ENCODE assay signal across 2 cellular contexts in genomic region chr20:17822540-17823155, GRCh38.
TF ChIP-seq lines count a peak whose summit lies in the region.

No MANE protein-coding gene starts in this region.

TF ChIP-seq in GM23338, 12 proteins besides CTCF, POLR2A, EP300 and RAD21:
- TF ChIP-seq CREB1 (CRISPR knock-in tag; IDR thresholded peaks at IDR 0.05; ENCODE audit: low read depth) (no peak), EZH2phosphoT487 (IDR thresholded peaks at IDR 0.05; ENCODE audit: unreplicated experiment) (no peak), NANOG (IDR thresholded peaks at IDR 0.05; ENCODE audit: borderline replicate concordance) (no peak), STAT1 (IDR thresholded peaks at IDR 0.05; ENCODE audit: unreplicated experiment) (no peak)
- TF ChIP-seq, protein P1, sequence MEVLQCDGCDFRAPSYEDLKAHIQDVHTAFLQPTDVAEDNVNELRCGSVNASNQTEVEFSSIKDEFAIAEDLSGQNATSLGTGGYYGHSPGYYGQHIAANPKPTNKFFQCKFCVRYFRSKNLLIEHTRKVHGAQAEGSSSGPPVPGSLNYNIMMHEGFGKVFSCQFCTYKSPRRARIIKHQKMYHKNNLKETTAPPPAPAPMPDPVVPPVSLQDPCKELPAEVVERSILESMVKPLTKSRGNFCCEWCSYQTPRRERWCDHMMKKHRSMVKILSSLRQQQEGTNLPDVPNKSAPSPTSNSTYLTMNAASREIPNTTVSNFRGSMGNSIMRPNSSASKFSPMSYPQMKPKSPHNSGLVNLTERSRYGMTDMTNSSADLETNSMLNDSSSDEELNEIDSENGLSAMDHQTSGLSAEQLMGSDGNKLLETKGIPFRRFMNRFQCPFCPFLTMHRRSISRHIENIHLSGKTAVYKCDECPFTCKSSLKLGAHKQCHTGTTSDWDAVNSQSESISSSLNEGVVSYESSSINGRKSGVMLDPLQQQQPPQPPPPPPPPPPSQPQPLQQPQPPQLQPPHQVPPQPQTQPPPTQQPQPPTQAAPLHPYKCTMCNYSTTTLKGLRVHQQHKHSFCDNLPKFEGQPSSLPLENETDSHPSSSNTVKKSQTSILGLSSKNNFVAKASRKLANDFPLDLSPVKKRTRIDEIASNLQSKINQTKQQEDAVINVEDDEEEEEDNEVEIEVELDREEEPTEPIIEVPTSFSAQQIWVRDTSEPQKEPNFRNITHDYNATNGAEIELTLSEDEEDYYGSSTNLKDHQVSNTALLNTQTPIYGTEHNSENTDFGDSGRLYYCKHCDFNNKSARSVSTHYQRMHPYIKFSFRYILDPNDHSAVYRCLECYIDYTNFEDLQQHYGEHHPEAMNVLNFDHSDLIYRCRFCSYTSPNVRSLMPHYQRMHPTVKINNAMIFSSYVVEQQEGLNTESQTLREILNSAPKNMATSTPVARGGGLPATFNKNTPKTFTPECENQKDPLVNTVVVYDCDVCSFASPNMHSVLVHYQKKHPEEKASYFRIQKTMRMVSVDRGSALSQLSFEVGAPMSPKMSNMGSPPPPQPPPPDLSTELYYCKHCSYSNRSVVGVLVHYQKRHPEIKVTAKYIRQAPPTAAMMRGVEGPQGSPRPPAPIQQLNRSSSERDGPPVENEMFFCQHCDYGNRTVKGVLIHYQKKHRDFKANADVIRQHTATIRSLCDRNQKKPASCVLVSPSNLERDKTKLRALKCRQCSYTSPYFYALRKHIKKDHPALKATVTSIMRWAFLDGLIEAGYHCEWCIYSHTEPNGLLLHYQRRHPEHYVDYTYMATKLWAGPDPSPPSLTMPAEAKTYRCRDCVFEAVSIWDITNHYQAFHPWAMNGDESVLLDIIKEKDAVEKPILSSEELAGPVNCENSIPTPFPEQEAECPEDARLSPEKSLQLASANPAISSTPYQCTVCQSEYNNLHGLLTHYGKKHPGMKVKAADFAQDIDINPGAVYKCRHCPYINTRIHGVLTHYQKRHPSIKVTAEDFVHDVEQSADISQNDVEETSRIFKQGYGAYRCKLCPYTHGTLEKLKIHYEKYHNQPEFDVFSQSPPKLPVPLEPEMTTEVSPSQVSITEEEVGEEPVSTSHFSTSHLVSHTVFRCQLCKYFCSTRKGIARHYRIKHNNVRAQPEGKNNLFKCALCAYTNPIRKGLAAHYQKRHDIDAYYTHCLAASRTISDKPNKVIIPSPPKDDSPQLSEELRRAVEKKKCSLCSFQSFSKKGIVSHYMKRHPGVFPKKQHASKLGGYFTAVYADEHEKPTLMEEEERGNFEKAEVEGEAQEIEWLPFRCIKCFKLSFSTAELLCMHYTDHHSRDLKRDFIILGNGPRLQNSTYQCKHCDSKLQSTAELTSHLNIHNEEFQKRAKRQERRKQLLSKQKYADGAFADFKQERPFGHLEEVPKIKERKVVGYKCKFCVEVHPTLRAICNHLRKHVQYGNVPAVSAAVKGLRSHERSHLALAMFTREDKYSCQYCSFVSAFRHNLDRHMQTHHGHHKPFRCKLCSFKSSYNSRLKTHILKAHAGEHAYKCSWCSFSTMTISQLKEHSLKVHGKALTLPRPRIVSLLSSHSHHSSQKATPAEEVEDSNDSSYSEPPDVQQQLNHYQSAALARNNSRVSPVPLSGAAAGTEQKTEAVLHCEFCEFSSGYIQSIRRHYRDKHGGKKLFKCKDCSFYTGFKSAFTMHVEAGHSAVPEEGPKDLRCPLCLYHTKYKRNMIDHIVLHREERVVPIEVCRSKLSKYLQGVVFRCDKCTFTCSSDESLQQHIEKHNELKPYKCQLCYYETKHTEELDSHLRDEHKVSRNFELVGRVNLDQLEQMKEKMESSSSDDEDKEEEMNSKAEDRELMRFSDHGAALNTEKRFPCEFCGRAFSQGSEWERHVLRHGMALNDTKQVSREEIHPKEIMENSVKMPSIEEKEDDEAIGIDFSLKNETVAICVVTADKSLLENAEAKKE (CRISPR knock-in tag; IDR thresholded peaks at IDR 0.05), result no peak
TF ChIP-seq in GM23338: peak in this region for 0.

TF ChIP-seq in H1, 55 proteins besides CTCF, POLR2A, EP300 and RAD21:
- no peak for TF ChIP-seq CBX5 (IDR thresholded peaks at IDR 0.05; ENCODE audit: low read depth, low read length)
- TF ChIP-seq NANOG (IDR thresholded peaks at IDR 0.05; ENCODE audit: insufficient read depth, low read depth, low read length, poor library complexity, severe bottlenecking), result no peak
- no peak for TF ChIP-seq SIRT6 (IDR thresholded peaks at IDR 0.05; ENCODE audit: low read length)
- TF ChIP-seq JUN (IDR thresholded peaks at IDR 0.05; ENCODE audit: low read depth, low read length), result no peak
- TF ChIP-seq CEBPB (IDR thresholded peaks at IDR 0.05; ENCODE audit: low read depth, low read length), result no peak
- TF ChIP-seq SP2 (IDR thresholded peaks at IDR 0.05; ENCODE audit: low read length), result no peak
- no peak for TF ChIP-seq SIN3A (conservative IDR thresholded peaks at IDR 0.05 in 1 of 2, IDR thresholded peaks at IDR 0.05 in 1 of 2; ENCODE audit: low read depth in 1 of 2, low read length in 2 of 2)
- TF ChIP-seq TEAD4 (IDR thresholded peaks at IDR 0.05; ENCODE audit: low read depth, low read length), result no peak
- TF ChIP-seq HDAC2 (IDR thresholded peaks at IDR 0.05; ENCODE audit: borderline replicate concordance in 1 of 2, low read depth in 2 of 2, low read length in 2 of 2), result no peak
- TF ChIP-seq GABPA (IDR thresholded peaks at IDR 0.05; ENCODE audit: borderline replicate concordance, insufficient read depth, low read length), result no peak
- TF ChIP-seq SRF (IDR thresholded peaks at IDR 0.05; ENCODE audit: low read depth, low read length), result no peak
- TF ChIP-seq, protein P2, sequence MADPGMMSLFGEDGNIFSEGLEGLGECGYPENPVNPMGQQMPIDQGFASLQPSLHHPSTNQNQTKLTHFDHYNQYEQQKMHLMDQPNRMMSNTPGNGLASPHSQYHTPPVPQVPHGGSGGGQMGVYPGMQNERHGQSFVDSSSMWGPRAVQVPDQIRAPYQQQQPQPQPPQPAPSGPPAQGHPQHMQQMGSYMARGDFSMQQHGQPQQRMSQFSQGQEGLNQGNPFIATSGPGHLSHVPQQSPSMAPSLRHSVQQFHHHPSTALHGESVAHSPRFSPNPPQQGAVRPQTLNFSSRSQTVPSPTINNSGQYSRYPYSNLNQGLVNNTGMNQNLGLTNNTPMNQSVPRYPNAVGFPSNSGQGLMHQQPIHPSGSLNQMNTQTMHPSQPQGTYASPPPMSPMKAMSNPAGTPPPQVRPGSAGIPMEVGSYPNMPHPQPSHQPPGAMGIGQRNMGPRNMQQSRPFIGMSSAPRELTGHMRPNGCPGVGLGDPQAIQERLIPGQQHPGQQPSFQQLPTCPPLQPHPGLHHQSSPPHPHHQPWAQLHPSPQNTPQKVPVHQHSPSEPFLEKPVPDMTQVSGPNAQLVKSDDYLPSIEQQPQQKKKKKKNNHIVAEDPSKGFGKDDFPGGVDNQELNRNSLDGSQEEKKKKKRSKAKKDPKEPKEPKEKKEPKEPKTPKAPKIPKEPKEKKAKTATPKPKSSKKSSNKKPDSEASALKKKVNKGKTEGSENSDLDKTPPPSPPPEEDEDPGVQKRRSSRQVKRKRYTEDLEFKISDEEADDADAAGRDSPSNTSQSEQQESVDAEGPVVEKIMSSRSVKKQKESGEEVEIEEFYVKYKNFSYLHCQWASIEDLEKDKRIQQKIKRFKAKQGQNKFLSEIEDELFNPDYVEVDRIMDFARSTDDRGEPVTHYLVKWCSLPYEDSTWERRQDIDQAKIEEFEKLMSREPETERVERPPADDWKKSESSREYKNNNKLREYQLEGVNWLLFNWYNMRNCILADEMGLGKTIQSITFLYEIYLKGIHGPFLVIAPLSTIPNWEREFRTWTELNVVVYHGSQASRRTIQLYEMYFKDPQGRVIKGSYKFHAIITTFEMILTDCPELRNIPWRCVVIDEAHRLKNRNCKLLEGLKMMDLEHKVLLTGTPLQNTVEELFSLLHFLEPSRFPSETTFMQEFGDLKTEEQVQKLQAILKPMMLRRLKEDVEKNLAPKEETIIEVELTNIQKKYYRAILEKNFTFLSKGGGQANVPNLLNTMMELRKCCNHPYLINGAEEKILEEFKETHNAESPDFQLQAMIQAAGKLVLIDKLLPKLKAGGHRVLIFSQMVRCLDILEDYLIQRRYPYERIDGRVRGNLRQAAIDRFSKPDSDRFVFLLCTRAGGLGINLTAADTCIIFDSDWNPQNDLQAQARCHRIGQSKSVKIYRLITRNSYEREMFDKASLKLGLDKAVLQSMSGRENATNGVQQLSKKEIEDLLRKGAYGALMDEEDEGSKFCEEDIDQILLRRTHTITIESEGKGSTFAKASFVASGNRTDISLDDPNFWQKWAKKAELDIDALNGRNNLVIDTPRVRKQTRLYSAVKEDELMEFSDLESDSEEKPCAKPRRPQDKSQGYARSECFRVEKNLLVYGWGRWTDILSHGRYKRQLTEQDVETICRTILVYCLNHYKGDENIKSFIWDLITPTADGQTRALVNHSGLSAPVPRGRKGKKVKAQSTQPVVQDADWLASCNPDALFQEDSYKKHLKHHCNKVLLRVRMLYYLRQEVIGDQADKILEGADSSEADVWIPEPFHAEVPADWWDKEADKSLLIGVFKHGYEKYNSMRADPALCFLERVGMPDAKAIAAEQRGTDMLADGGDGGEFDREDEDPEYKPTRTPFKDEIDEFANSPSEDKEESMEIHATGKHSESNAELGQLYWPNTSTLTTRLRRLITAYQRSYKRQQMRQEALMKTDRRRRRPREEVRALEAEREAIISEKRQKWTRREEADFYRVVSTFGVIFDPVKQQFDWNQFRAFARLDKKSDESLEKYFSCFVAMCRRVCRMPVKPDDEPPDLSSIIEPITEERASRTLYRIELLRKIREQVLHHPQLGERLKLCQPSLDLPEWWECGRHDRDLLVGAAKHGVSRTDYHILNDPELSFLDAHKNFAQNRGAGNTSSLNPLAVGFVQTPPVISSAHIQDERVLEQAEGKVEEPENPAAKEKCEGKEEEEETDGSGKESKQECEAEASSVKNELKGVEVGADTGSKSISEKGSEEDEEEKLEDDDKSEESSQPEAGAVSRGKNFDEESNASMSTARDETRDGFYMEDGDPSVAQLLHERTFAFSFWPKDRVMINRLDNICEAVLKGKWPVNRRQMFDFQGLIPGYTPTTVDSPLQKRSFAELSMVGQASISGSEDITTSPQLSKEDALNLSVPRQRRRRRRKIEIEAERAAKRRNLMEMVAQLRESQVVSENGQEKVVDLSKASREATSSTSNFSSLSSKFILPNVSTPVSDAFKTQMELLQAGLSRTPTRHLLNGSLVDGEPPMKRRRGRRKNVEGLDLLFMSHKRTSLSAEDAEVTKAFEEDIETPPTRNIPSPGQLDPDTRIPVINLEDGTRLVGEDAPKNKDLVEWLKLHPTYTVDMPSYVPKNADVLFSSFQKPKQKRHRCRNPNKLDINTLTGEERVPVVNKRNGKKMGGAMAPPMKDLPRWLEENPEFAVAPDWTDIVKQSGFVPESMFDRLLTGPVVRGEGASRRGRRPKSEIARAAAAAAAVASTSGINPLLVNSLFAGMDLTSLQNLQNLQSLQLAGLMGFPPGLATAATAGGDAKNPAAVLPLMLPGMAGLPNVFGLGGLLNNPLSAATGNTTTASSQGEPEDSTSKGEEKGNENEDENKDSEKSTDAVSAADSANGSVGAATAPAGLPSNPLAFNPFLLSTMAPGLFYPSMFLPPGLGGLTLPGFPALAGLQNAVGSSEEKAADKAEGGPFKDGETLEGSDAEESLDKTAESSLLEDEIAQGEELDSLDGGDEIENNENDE (IDR thresholded peaks at IDR 0.05; ENCODE audit: insufficient replicate concordance, low read length), result no peak
- no peak for TF ChIP-seq TCF12 (IDR thresholded peaks at IDR 0.05; ENCODE audit: low read depth, low read length)
- no peak for TF ChIP-seq CHD1 (IDR thresholded peaks at IDR 0.05; ENCODE audit: low read depth, low read length)
- TF ChIP-seq KDM5A (IDR thresholded peaks at IDR 0.05; ENCODE audit: low read length), result no peak
- TF ChIP-seq SAP30 (IDR thresholded peaks at IDR 0.05; ENCODE audit: insufficient read depth, insufficient replicate concordance, low read length), result no peak
- no peak for TF ChIP-seq JUND (IDR thresholded peaks at IDR 0.05; ENCODE audit: low read length)
- TF ChIP-seq CREB1 (IDR thresholded peaks at IDR 0.05), result no peak
- TF ChIP-seq POU5F1 (IDR thresholded peaks at IDR 0.05; ENCODE audit: low read depth, low read length), result no peak
- no peak for TF ChIP-seq ASH2L (IDR thresholded peaks at IDR 0.05; ENCODE audit: low read length)
